Comparison of ENCODE assay signal across 27 cellular contexts in genomic region chr1:109832935-109833334, GRCh38.
"Had no signal": no experiment of that assay in that cellular context is flagged by ENCODE, and none has a peak within 500 bp of the region (broad histone marks: within the 10 kb centered on the region; RNA-seq: fewer than 3 reads in every experiment).

No MANE protein-coding gene starts in this region.

- H3K4me3 Mint-ChIP-seq: activated B cell treated with CpG ODN at 0.5 μM for 24 hours; activated CD4-positive, alpha-beta T cell treated with anti-CD3 and anti-CD28 coated beads for 36 hours; activated naive CD8-positive, alpha-beta T cell; dendritic cell treated with granulocyte-macrophage colony-stimulating factor and Interleukin-4, amounts not matched to agents 40 ng/mL and 50 ng/mL, for 4 days; immature natural killer cell; mesothelial cell of epicardium; natural killer cell; T-helper 1 cell treated with Interleukin-12 subunit alpha and Interleukin-12 subunit beta and Interleukin-4 antibody, amounts not matched to agents 30 μg/mL and 1 μg/mL, for 36 hours had no signal

- H3K27ac ChIP-seq: adrenal gland, ascending aorta, brain microvascular endothelial cell, left lung, spleen, upper lobe of right lung had no signal

- H3K27ac Mint-ChIP-seq: activated B cell treated with CpG ODN at 0.5 μM for 24 hours; activated CD4-positive, alpha-beta T cell treated with anti-CD3 and anti-CD28 coated beads for 36 hours; activated naive CD8-positive, alpha-beta T cell; dendritic cell treated with granulocyte-macrophage colony-stimulating factor and Interleukin-4, amounts not matched to agents 40 ng/mL and 50 ng/mL, for 4 days; immature natural killer cell; mesothelial cell of epicardium; natural killer cell; progenitor cell of endocrine pancreas; T-helper 1 cell treated with Interleukin-12 subunit alpha and Interleukin-12 subunit beta and Interleukin-4 antibody, amounts not matched to agents 30 μg/mL and 1 μg/mL, for 36 hours had no signal

- H3K36me3 Mint-ChIP-seq: immature natural killer cell, natural killer cell had no signal

- H3K9me3 Mint-ChIP-seq: natural killer cell had no signal

- H3K4me1 ChIP-seq: adrenal gland, ascending aorta, left lung, spleen, upper lobe of right lung had no signal

- H3K4me1 Mint-ChIP-seq: activated B cell treated with CpG ODN at 0.5 μM for 24 hours; activated CD4-positive, alpha-beta T cell treated with anti-CD3 and anti-CD28 coated beads for 36 hours; immature natural killer cell; mesothelial cell of epicardium; natural killer cell had no signal

- H3K27me3 ChIP-seq: adrenal gland, ascending aorta, brain microvascular endothelial cell, left lung, spleen, upper lobe of right lung had no signal

- H3K36me3 ChIP-seq: adrenal gland, ascending aorta, brain microvascular endothelial cell, left lung, spleen, upper lobe of right lung had no signal

- H3K9me3 ChIP-seq: ascending aorta, upper lobe of right lung had no signal

- H3K27me3 Mint-ChIP-seq: activated naive CD8-positive, alpha-beta T cell had no signal

- DNase-seq: activated B cell treated with CpG ODN at 0.5 μM for 24 hours; activated CD4-positive, alpha-beta T cell treated with anti-CD3 and anti-CD28 coated beads for 36 hours; activated CD4-positive, alpha-beta T cell treated with anti-CD3 and anti-CD28 coated beads, Interleukin-2, amount 50 U/mL, for 48 hours; activated CD8-positive, alpha-beta memory T cell treated with anti-CD3 and anti-CD28 coated beads, Interleukin-2, amount 50 U/mL, for 48 hours; activated gamma-delta T cell treated with Interleukin-2 at 50 U/mL for 16 hours; brain microvascular endothelial cell; caudate nucleus; effector CD4-positive, alpha-beta T cell; erythroblast; foreskin fibroblast; immature natural killer cell; left lung; natural killer cell; retina; spleen; stimulated activated CD4-positive, alpha-beta T cell treated with anti-CD3 and anti-CD28 coated beads, Interleukin-4, amount 100 ng/mL, for 1 hour; stimulated activated naive CD8-positive, alpha-beta T cell treated with anti-CD3 and anti-CD28 coated beads, Interleukin-15, Interleukin-2, amounts not matched to agents 100 U/mL and 50 U/mL, for 24 hours; T1000; upper lobe of right lung had no signal

- ATAC-seq: activated CD4-positive, alpha-beta T cell treated with anti-CD3 and anti-CD28 coated beads for 36 hours; left lung; natural killer cell; stimulated activated naive CD8-positive, alpha-beta T cell treated with anti-CD3 and anti-CD28 coated beads, Interleukin-15, Interleukin-2, amounts not matched to agents 100 U/mL and 50 U/mL, for 24 hours; upper lobe of right lung had no signal

- H3K4me3 ChIP-seq: adrenal gland, ascending aorta, left lung, lung, spleen, upper lobe of right lung had no signal
